ENCODE assay signal across 6 cellular contexts in genomic region chr18:76685402-76685801, GRCh38.
"Had no signal": no experiment of that assay in that cellular context is flagged by ENCODE, and none has a peak within 500 bp of the region (broad histone marks: within the 10 kb centered on the region; RNA-seq: fewer than 3 reads in every experiment).

No MANE protein-coding gene starts in this region.

- H3K36me3 ChIP-seq: HAP-1 had no signal

- H3K4me3 ChIP-seq: GM23338, HAP-1 had no signal

- DNase-seq: H7, KBM-7 had no signal

- H3K36me3 Mint-ChIP-seq: IgD-negative memory B cell had no signal

- H3K27ac Mint-ChIP-seq: GM23338, IgD-negative memory B cell had no signal

- H3K4me1 Mint-ChIP-seq: IgD-negative memory B cell had no signal

- H3K4me3 Mint-ChIP-seq: GM23338 had no signal

- FAIRE-seq: HTR-8/SVneo had no signal

- H3K9me3 ChIP-seq: HAP-1 had no signal
